Comparison of ENCODE assay signal across 25 cellular contexts in genomic region chr5:155276231-155276630, GRCh38.
A peak's percentile ranks its signal among the peaks of the same experiment; 100 is the strongest.
DNase-seq lines count a peak whose midpoint lies in the region; FAIRE-seq and TF ChIP-seq lines count a peak whose summit lies in the region.
"Had no signal": no experiment of that assay in that cellular context is flagged by ENCODE, and none has a peak within 500 bp of the region (broad histone marks: within the 10 kb centered on the region; RNA-seq: fewer than 3 reads in every experiment).

No MANE protein-coding gene starts in this region.

- H3K27me3 ChIP-seq in bronchial epithelial cell (ENCODE audit: control insufficient read depth, insufficient read depth, low read length) (no peaks in the 10 kb centered on the region), neutrophil (peaks cover under 1% of the 10 kb centered on the region)
- H3K27me3 ChIP-seq: BE2C; BLaER1 treated with 17β-estradiol and CSF1 and Interleukin-3, amounts not matched to agents 10 nM and 100 nM had no signal

- no peak for FAIRE-seq in bronchial epithelial cell (lab: Jason Lieb, UNC)
- FAIRE-seq: A549, D721Med, GM12891, GM18507 had no signal

- DNase-seq in NCI-H748 (lab: John Stamatoyannopoulos, UW; ENCODE audit: unreplicated experiment), result peak; percentile 58
- no peak for DNase-seq in NCI-H748 treated with DMSO at 0.1 percent for 48 hours (lab: John Stamatoyannopoulos, UW)
- peak; percentile 55 for DNase-seq in NCI-H2029 (lab: John Stamatoyannopoulos, UW)
- peak; percentile 9 for DNase-seq in bronchial epithelial cell (ENCODE audit: low read depth)
- DNase-seq in dermis blood vessel endothelial cell, result no peak
- no peak for DNase-seq in NCI-H1092 treated with DMSO at 0.1 percent for 48 hours (lab: John Stamatoyannopoulos, UW)
- no peak for DNase-seq in activated naive CD4-positive, alpha-beta T cell treated with anti-CD3 and anti-CD28 coated beads for 36 hours
- DNase-seq: 8988T; ACHN; AML-193; BE2C; CD4-positive, alpha-beta T cell; CD8-positive, alpha-beta memory T cell; DMS 273 treated with DMSO at 0.1 percent for 48 hours; DMS79 treated with DMSO at 0.1 percent for 48 hours; GF-D8; H9 had no signal

- intact Hi-C loops in activated naive CD4-positive, alpha-beta T cell treated with anti-CD3 and anti-CD28 coated beads for 36 hours (cut with micrococcal nuclease), result no loop called here

- H3K4me3 ChIP-seq in bronchial epithelial cell (ENCODE audit: low read depth, low read length), result no peak overlapping the region
- H3K4me3 ChIP-seq in neutrophil (ENCODE audit: low read depth in 1 of 2, low read length in 1 of 2), result no peak overlapping the region
- H3K4me3 ChIP-seq: A549; BLaER1 treated with 17β-estradiol and CSF1 and Interleukin-3, amounts not matched to agents 10 nM and 100 nM; GM23338 had no signal

- no peak overlapping the region for H3K27ac Mint-ChIP-seq in activated naive CD4-positive, alpha-beta T cell treated with anti-CD3 and anti-CD28 coated beads for 36 hours
- H3K27ac Mint-ChIP-seq: CD4-positive, alpha-beta T cell; CD8-positive, alpha-beta memory T cell; GM23338; H9 had no signal

- CTCF ChIA-PET in activated naive CD4-positive, alpha-beta T cell treated with anti-CD3 and anti-CD28 coated beads for 36 hours (lab: Charles Lee), result no interaction called here

- no peaks in the 10 kb centered on the region for H3K9me3 ChIP-seq in neutrophil
- H3K9me3 ChIP-seq: A549; BE2C; BLaER1 treated with 17β-estradiol and CSF1 and Interleukin-3, amounts not matched to agents 10 nM and 100 nM had no signal

- H3K36me3 ChIP-seq in bronchial epithelial cell (ENCODE audit: control insufficient read depth, insufficient read depth, low read length) (no peaks in the 10 kb centered on the region), neutrophil (no peaks in the 10 kb centered on the region)
- H3K36me3 ChIP-seq: BE2C; BLaER1 treated with 17β-estradiol and CSF1 and Interleukin-3, amounts not matched to agents 10 nM and 100 nM had no signal

- peaks cover 9% of the 10 kb centered on the region for H3K27me3 Mint-ChIP-seq in activated naive CD4-positive, alpha-beta T cell treated with anti-CD3 and anti-CD28 coated beads for 36 hours (ENCODE audit: low read depth)

- no peaks in the 10 kb centered on the region for H3K9me3 Mint-ChIP-seq in activated naive CD4-positive, alpha-beta T cell treated with anti-CD3 and anti-CD28 coated beads for 36 hours
- H3K9me3 Mint-ChIP-seq: GM23338, H9 had no signal

- no peak for TF ChIP-seq CTCF in bronchial epithelial cell (IDR thresholded peaks at IDR 0.05; ENCODE audit: insufficient read depth, low read length, severe bottlenecking)
- TF ChIP-seq CTCF in neutrophil (IDR thresholded peaks at IDR 0.05), result no peak

- H3K36me3 Mint-ChIP-seq in activated naive CD4-positive, alpha-beta T cell treated with anti-CD3 and anti-CD28 coated beads for 36 hours (ENCODE audit: low read depth), result no peaks in the 10 kb centered on the region
- H3K36me3 Mint-ChIP-seq: CD14-positive monocyte; CD8-positive, alpha-beta memory T cell had no signal

- no peaks in the 10 kb centered on the region for H3K4me1 Mint-ChIP-seq in activated naive CD4-positive, alpha-beta T cell treated with anti-CD3 and anti-CD28 coated beads for 36 hours (ENCODE audit: low read depth)
- H3K4me1 Mint-ChIP-seq: CD14-positive monocyte; CD8-positive, alpha-beta memory T cell had no signal

- peaks cover 22 to 35% of the 10 kb centered on the region in 2 experiments for H3K4me1 ChIP-seq in neutrophil (ENCODE audit: control insufficient read depth in 1 of 2, insufficient read depth in 1 of 2, low read depth in 1 of 2, low read length in 1 of 2)
- H3K4me1 ChIP-seq: A549, BE2C had no signal

- peak overlapping the region; percentile 9 for H3K27ac ChIP-seq in neutrophil
- H3K27ac ChIP-seq: A549; BLaER1 treated with 17β-estradiol and CSF1 and Interleukin-3, amounts not matched to agents 10 nM and 100 nM had no signal

- H3K4me3 Mint-ChIP-seq in activated naive CD4-positive, alpha-beta T cell treated with anti-CD3 and anti-CD28 coated beads for 36 hours, result no peak overlapping the region
- H3K4me3 Mint-ChIP-seq: CD14-positive monocyte; CD4-positive, alpha-beta T cell; CD8-positive, alpha-beta memory T cell; GM23338; H9 had no signal

Comparison
In these comparisons a context has a peak if more than half of its experiments do, and no peak if none do; other contexts are left out.
1. DNase-seq: peak in NCI-H748 (single experiment), NCI-H2029 (single experiment) and bronchial epithelial cell (single experiment); none in NCI-H748 treated with DMSO at 0.1 percent for 48 hours (single experiment), dermis blood vessel endothelial cell (single experiment), NCI-H1092 treated with DMSO at 0.1 percent for 48 hours (single experiment) and activated naive CD4-positive, alpha-beta T cell treated with anti-CD3 and anti-CD28 coated beads for 36 hours (single experiment).